Comparison of ENCODE assay signal across 1 cellular context in the genomic region with DNA sequence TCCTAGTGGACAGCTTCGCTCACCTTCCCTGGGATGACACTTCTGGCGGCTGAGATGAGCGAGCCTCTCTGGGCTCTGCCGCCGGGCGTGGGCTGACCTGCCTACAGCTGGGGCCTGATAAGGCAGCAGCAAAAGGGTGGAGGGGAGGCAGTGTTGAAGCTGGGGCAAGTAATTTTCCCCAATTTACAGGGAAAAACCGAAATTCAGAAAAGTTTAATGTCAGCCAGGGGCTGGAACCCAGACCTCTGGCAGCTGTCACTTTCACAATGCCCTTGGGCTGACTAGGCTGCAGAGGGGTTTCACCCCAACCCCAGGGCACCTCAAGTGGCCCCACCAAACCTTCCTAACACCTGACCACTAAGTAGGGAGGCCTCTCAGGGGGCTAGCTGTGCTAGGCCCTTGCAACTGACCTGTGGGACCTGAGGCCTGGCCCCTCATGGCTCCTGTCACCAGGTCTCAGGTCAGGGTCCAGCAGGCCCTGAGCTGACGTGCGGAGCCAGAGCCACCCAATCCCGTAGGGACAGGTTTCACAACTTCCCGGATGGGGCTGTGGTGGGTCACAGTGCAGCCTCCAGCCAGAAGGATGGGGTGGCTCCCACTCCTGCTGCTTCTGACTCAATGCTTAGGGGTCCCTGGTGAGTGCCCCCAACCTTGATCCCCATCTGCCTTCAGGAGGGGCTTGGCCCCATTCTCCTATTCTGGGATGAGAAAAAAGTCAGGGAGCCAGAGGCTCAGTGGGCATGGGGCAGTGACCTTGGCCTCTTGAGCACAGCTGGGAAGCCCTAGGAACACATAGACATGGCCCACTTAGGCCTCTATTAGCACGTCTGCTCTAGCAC.
TF ChIP-seq lines count a peak whose summit lies in the region.
"Not testable (repeated sequence)": the region's sequence is repeated elsewhere in the genome, so short reads cannot be mapped to it uniquely, and the experiment has no call there.

No MANE protein-coding gene starts in this region.

TF ChIP-seq in HepG2, 621 proteins besides CTCF, POLR2A, EP300 and RAD21 (continued from another document and continues in another):
- TF ChIP-seq, protein P1, sequence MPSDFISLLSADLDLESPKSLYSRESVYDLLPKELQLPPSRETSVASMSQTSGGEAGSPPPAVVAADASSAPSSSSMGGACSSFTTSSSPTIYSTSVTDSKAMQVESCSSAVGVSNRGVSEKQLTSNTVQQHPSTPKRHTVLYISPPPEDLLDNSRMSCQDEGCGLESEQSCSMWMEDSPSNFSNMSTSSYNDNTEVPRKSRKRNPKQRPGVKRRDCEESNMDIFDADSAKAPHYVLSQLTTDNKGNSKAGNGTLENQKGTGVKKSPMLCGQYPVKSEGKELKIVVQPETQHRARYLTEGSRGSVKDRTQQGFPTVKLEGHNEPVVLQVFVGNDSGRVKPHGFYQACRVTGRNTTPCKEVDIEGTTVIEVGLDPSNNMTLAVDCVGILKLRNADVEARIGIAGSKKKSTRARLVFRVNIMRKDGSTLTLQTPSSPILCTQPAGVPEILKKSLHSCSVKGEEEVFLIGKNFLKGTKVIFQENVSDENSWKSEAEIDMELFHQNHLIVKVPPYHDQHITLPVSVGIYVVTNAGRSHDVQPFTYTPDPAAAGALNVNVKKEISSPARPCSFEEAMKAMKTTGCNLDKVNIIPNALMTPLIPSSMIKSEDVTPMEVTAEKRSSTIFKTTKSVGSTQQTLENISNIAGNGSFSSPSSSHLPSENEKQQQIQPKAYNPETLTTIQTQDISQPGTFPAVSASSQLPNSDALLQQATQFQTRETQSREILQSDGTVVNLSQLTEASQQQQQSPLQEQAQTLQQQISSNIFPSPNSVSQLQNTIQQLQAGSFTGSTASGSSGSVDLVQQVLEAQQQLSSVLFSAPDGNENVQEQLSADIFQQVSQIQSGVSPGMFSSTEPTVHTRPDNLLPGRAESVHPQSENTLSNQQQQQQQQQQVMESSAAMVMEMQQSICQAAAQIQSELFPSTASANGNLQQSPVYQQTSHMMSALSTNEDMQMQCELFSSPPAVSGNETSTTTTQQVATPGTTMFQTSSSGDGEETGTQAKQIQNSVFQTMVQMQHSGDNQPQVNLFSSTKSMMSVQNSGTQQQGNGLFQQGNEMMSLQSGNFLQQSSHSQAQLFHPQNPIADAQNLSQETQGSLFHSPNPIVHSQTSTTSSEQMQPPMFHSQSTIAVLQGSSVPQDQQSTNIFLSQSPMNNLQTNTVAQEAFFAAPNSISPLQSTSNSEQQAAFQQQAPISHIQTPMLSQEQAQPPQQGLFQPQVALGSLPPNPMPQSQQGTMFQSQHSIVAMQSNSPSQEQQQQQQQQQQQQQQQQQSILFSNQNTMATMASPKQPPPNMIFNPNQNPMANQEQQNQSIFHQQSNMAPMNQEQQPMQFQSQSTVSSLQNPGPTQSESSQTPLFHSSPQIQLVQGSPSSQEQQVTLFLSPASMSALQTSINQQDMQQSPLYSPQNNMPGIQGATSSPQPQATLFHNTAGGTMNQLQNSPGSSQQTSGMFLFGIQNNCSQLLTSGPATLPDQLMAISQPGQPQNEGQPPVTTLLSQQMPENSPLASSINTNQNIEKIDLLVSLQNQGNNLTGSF (CRISPR knock-in tag; IDR thresholded peaks at IDR 0.05) = peak; percentile 95
- TF ChIP-seq MIER2 (CRISPR knock-in tag; IDR thresholded peaks at IDR 0.05) (peak; percentile 80), ZNF557 (CRISPR knock-in tag; IDR thresholded peaks at IDR 0.05) (peak; percentile 98), PATZ1 (CRISPR knock-in tag; IDR thresholded peaks at IDR 0.05) (peak; percentile 92), MTA1 (CRISPR knock-in tag; IDR thresholded peaks at IDR 0.05; ENCODE audit: borderline replicate concordance) (peak; percentile 94; the same call in 1 of the 2 replicates), MAF1 (CRISPR knock-in tag; IDR thresholded peaks at IDR 0.05; ENCODE audit: borderline replicate concordance) (peak; percentile 93), FOXK1 (CRISPR knock-in tag; IDR thresholded peaks at IDR 0.05; ENCODE audit: borderline replicate concordance, low read depth) (peak; percentile 90), HOXA3 (CRISPR knock-in tag; IDR thresholded peaks at IDR 0.05) (peak; percentile 95), ZFY (CRISPR knock-in tag; IDR thresholded peaks at IDR 0.05) (peak; percentile 95), MEIS1 (CRISPR knock-in tag; IDR thresholded peaks at IDR 0.05; ENCODE audit: borderline replicate concordance) (peak; percentile 99), ZSCAN5A (CRISPR knock-in tag; IDR thresholded peaks at IDR 0.05; ENCODE audit: borderline replicate concordance) (peak; percentile 50; the same call in 1 of the 2 replicates), ZNF674 (CRISPR knock-in tag; IDR thresholded peaks at IDR 0.05; ENCODE audit: low read depth) (0 out of 2 replicates have a peak, but pooled peaks have one; percentile 68), ZFP1 (CRISPR knock-in tag; IDR thresholded peaks at IDR 0.05) (peak; percentile 57; the same call in 1 of the 2 replicates), TBX2 (CRISPR knock-in tag; IDR thresholded peaks at IDR 0.05; ENCODE audit: borderline replicate concordance) (peak; percentile 89), ZNF570 (CRISPR knock-in tag; IDR thresholded peaks at IDR 0.05; ENCODE audit: borderline replicate concordance) (peak; percentile 62; the same call in 1 of the 2 replicates), ZNF205 (CRISPR knock-in tag; IDR thresholded peaks at IDR 0.05) (peak; percentile 96), PCBP1 (IDR thresholded peaks at IDR 0.05; ENCODE audit: borderline replicate concordance, low read depth, low read length) (0 out of 2 replicates have a peak, but pooled peaks have one; percentile 80), NAIF1 (CRISPR knock-in tag; IDR thresholded peaks at IDR 0.05; ENCODE audit: borderline replicate concordance) (peak; percentile 30; the same call in 1 of the 2 replicates), ZNF484 (CRISPR knock-in tag; IDR thresholded peaks at IDR 0.05; ENCODE audit: borderline replicate concordance, low read depth) (peak; percentile 59; the same call in 1 of the 2 replicates), ZFX (CRISPR knock-in tag; IDR thresholded peaks at IDR 0.05; ENCODE audit: low read depth) (peak; percentile 97), SP1 (CRISPR knock-in tag; IDR thresholded peaks at IDR 0.05) (peak; percentile 68), CBX5 (CRISPR knock-in tag; IDR thresholded peaks at IDR 0.05; ENCODE audit: borderline replicate concordance) (peak; percentile 80), RARG (CRISPR knock-in tag; IDR thresholded peaks at IDR 0.05; ENCODE audit: low read depth) (peak; percentile 94; the same call in 1 of the 2 replicates), ZNF761 (CRISPR knock-in tag; conservative IDR thresholded peaks at IDR 0.05) (peak; percentile 70; the same call in 1 of the 2 replicates), IRF2 (CRISPR knock-in tag; IDR thresholded peaks at IDR 0.05) (peak; percentile 98), TAF1 (CRISPR knock-in tag; IDR thresholded peaks at IDR 0.05) (peak; percentile 93), ZNF704 (CRISPR knock-in tag; IDR thresholded peaks at IDR 0.05; ENCODE audit: borderline replicate concordance) (peak; percentile 98), GTF3A (CRISPR knock-in tag; conservative IDR thresholded peaks at IDR 0.05) (peak; percentile 94), PITX1 (CRISPR knock-in tag; IDR thresholded peaks at IDR 0.05) (peak; percentile 77), RFX5 (IDR thresholded peaks at IDR 0.05; ENCODE audit: low read depth, low read length) (0 out of 2 replicates have a peak, but pooled peaks have one; percentile 43), SATB2 (CRISPR knock-in tag; IDR thresholded peaks at IDR 0.05) (peak; percentile 51; the same call in 1 of the 2 replicates), TBL1XR1 (IDR thresholded peaks at IDR 0.05; ENCODE audit: borderline replicate concordance, low read length, partially characterized antibody) (peak; percentile 80), ZNF543 (CRISPR knock-in tag; IDR thresholded peaks at IDR 0.05) (peak; percentile 92), YEATS4 (CRISPR knock-in tag; IDR thresholded peaks at IDR 0.05; ENCODE audit: borderline replicate concordance) (peak; percentile 98), E2F2 (CRISPR knock-in tag; IDR thresholded peaks at IDR 0.05; ENCODE audit: borderline replicate concordance) (peak; percentile 86; the same call in 1 of the 2 replicates), GATAD2A (CRISPR knock-in tag; IDR thresholded peaks at IDR 0.05) (peak; percentile 96), ZNF749 (CRISPR knock-in tag; IDR thresholded peaks at IDR 0.05; ENCODE audit: borderline replicate concordance) (peak; percentile 45; the same call in 1 of the 2 replicates), ZNF10 (CRISPR knock-in tag; IDR thresholded peaks at IDR 0.05; ENCODE audit: borderline replicate concordance, low read depth) (peak; percentile 70; the same call in 1 of the 2 replicates), ZC3H13 (CRISPR knock-in tag; IDR thresholded peaks at IDR 0.05) (peak; percentile 82; the same call in 1 of the 2 replicates), XBP1 (CRISPR knock-in tag; IDR thresholded peaks at IDR 0.05) (peak; percentile 99)
- TF ChIP-seq, protein P2, sequence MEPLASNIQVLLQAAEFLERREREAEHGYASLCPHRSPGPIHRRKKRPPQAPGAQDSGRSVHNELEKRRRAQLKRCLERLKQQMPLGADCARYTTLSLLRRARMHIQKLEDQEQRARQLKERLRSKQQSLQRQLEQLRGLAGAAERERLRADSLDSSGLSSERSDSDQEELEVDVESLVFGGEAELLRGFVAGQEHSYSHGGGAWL (CRISPR knock-in tag; IDR thresholded peaks at IDR 0.05) = peak; percentile 80; the same call in 1 of the 2 replicates
- TF ChIP-seq SP1 (IDR thresholded peaks at IDR 0.05) = not testable (repeated sequence)
- TF ChIP-seq, protein P3, sequence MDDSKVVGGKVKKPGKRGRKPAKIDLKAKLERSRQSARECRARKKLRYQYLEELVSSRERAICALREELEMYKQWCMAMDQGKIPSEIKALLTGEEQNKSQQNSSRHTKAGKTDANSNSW (CRISPR knock-in tag; IDR thresholded peaks at IDR 0.05; ENCODE audit: borderline replicate concordance) = peak; percentile 89
